Comparison of ENCODE assay signal across 8 cellular contexts in the genomic region with DNA sequence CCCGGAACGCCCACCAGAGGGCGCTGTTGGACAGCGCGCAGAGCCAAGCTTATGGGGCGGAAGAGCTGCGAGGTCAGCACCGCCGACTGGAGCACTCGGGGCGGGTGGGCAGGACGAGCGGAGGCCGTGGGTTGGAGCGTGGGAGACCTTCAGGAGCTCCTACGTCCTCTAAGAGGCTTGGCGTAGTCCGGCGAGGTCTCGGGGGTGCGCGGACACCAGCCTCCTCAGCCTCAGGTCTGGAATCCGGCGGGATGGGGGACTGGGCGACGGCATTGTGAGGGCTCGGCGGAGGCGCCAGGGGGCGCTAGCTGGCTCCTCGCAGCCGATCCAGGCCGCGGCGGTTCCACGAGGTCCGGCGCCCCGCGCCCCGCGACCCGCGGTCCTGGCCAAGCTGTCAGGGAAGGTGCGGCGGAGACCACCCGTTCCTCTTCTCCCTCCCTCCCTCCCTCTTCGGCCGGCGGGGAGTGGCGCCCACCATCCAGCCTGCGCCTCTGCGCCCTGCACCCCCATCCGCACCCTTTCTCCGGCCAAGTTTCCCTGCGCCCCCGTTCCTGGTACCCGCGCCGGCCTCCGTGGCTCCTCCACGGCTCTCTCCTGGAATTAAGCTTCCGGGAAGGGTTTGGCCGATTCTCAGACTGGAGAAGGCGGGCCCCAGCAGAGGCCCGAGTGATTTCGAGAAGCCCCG. TPM values are rescaled to one million over a fixed set of nuclear protein-coding genes. Genes with fewer than 3 reads are reported as not detected.
DNase-seq lines count a peak whose midpoint lies in the region; ATAC-seq, FAIRE-seq and TF ChIP-seq lines count a peak whose summit lies in the region.

No MANE protein-coding gene starts in this region.

- H3K4me1 ChIP-seq in adipocyte (ENCODE audit: control insufficient read depth, insufficient read depth, low read length), result peaks cover 6% of the 10 kb centered on the region
- H3K4me1 ChIP-seq in psoas muscle, result peaks cover 7% of the 10 kb centered on the region

- ATAC-seq in HG02588 (IDR thresholded peaks at IDR 0.05; ENCODE audit: unreplicated experiment), result peak; percentile 85
- peak; percentile 88 to 89 for ATAC-seq in left cardiac atrium
- peak; percentile 87 to 97 (median 94) for ATAC-seq in psoas muscle

- H3K4me3 ChIP-seq in adipocyte (ENCODE audit: low read length) (peak overlapping the region; percentile 75), psoas muscle (peak overlapping the region; percentile 58)

- H3K9ac ChIP-seq in adipocyte (ENCODE audit: low read length), result no peak overlapping the region

- no peaks in the 10 kb centered on the region for H3K9me3 ChIP-seq in adipocyte (ENCODE audit: control insufficient read depth, low read length)
- no peaks in the 10 kb centered on the region for H3K9me3 ChIP-seq in psoas muscle

- FAIRE-seq in urothelium cell line (lab: Jason Lieb, UNC), result peak; percentile 93

- DNase-seq in NCI-H1048 (lab: John Stamatoyannopoulos, UW) (peak; percentile 53), SW 1271 (lab: John Stamatoyannopoulos, UW) (peak; percentile 29 to 86), adipocyte (ENCODE audit: low read depth) (peak; percentile 86), left cardiac atrium (peak; percentile 72), psoas muscle (peak; percentile 73 to 84), urothelium cell line (ENCODE audit: low spot score) (peak; percentile 91)

- H3K36me3 ChIP-seq in adipocyte (ENCODE audit: control insufficient read depth, insufficient read depth, low read length, severe bottlenecking), result no peaks in the 10 kb centered on the region
- H3K36me3 ChIP-seq in psoas muscle (ENCODE audit: insufficient read depth in 1 of 2, low read depth in 1 of 2), result no peaks in the 10 kb centered on the region

- TF ChIP-seq CTCF in GM12874 (IDR thresholded peaks at IDR 0.05; ENCODE audit: insufficient read depth, low read depth, low read length) (peak; percentile 84), psoas muscle (IDR thresholded peaks at IDR 0.05) (peak; percentile 99)

- intact Hi-C loops in left cardiac atrium (cut with DNase I), result loop anchor here (1.0 to 5.0 kb wide), 5 partner anchors 71 to 198 kb away; no protein-coding TSS in a partner anchor
- intact Hi-C loops in psoas muscle (cut with DNase I), result loop anchor here (1.0 to 10.0 kb wide), 4 partner anchors 71 to 196 kb away; no protein-coding TSS in a partner anchor

- peaks cover 87% of the 10 kb centered on the region for H3K27me3 ChIP-seq in adipocyte (replicated peaks; ENCODE audit: control insufficient read depth, insufficient read depth, low read length)
- peaks cover 0 to 96% (median 28%) of the 10 kb centered on the region in 3 donors for H3K27me3 ChIP-seq in psoas muscle (ENCODE audit: insufficient read depth in 3 of 3, low read length in 2 of 3)

- 1 to 3% (median 2%) methylated on average over 44 to 68 of the region's 68 CpGs for WGBS in psoas muscle, 3 donors

- no peak overlapping the region for H3K27ac ChIP-seq in psoas muscle

RNA-seq across cellular contexts. Expression of a gene that starts 24.3 kb away (rescaled TPM):
- 10 to 100 TPM; 35.3 to 39.3 TPM for total RNA-seq in left cardiac atrium
- 10 to 100 TPM; 47.7 to 56.0 (median 51.1) TPM for total RNA-seq in psoas muscle
- polyA plus RNA-seq in psoas muscle, result 10 to 100 TPM; 32.6 to 64.5 (median 58.4) TPM
